In the genomic region with DNA sequence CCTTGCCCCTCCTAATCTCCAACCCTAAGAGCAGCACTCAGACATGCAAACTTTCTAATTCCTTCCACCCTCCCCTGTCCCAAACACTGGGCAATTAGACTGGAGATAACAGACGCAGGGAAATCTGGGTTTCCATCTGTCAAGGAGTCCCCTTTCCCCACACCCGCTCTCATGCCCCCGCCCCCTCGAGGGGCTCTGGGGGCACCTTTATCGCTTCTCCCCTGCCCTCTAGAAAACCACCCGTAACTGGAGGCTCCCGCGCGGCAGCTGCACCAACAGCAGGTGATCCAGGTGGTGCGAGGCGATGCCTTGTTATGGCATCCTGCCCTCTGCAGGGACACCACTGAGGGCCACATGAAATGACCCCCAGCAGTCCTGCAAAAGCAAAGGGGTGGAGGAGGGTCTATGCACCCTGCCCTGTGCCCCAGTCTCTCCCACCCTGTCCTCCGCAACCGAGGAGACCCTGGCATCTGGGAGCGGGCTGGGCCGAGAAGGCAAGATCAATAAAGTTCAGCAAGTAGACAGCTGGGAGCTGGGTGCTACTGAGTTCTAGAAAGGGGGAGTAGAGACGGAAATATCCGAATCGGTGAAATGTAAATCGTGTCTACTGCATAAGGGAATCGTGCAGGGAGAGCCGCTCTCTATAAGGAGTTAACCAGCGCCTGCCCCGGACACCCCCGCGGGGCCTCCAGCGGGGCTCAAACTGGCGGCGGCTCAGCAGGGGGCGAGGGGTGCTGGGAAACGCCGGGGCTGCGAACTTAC, we compare ENCODE assay signal across 12 cellular contexts. TPM values are rescaled to one million over a fixed set of nuclear protein-coding genes. Genes with fewer than 3 reads are reported as not detected.
DNase-seq lines count a peak whose midpoint lies in the region; FAIRE-seq and TF ChIP-seq lines count a peak whose summit lies in the region.
"Had no signal": no experiment of that assay in that cellular context is flagged by ENCODE, and none has a peak within 500 bp of the region (broad histone marks: within the 10 kb centered on the region; RNA-seq: fewer than 3 reads in every experiment).

No MANE protein-coding gene starts in this region.

- H2AK5ac ChIP-seq in mesenchymal stem cell (ENCODE audit: low read length, severe bottlenecking) = no peak overlapping the region

- H2BK15ac ChIP-seq in mesenchymal stem cell (ENCODE audit: low read depth, poor library complexity, severe bottlenecking) = no peak overlapping the region

- WGBS in mesenchymal stem cell = 1% methylated on average over 32 of the region's 32 CpGs
- WGBS in thyroid gland, 2 donors = 1 to 2% methylated on average over 31 to 32 of the region's 32 CpGs
- WGBS in small intestine, 3 donors = 4 to 10% (median 6%) methylated on average over 32 of the region's 32 CpGs

- DNase-seq in activated CD4-positive, alpha-beta memory T cell treated with anti-CD3 and anti-CD28 coated beads for 36 hours = no peak
- DNase-seq in activated CD4-positive, alpha-beta memory T cell treated with anti-CD3 and anti-CD28 coated beads, Interleukin-2, amount 10 ng/mL, durations not matched to agents 7 days and 5 days = no peak
- no peak for DNase-seq in brain microvascular endothelial cell
- no peak for DNase-seq in mesenchymal stem cell
- peak; percentile 40 to 56 for DNase-seq in thyroid gland
- DNase-seq in small intestine = no peak
- DNase-seq in KG1 (lab: John Stamatoyannopoulos, UW) = no peak
- DNase-seq in OCI-M2 (lab: John Stamatoyannopoulos, UW; ENCODE audit: unreplicated experiment) = no peak
- DNase-seq: NCI-H2081 treated with DMSO at 0.1 percent for 48 hours had no signal

- H3K27me3 ChIP-seq in brain microvascular endothelial cell (replicated peaks) = peaks cover 28% of the 10 kb centered on the region
- H3K27me3 ChIP-seq in mesenchymal stem cell (ENCODE audit: control insufficient read depth in 1 of 2, insufficient read depth in 1 of 2, low read length in 2 of 2) = peaks cover 22 to 57% of the 10 kb centered on the region in 2 experiments
- H3K27me3 ChIP-seq in thyroid gland = no peaks in the 10 kb centered on the region
- H3K27me3 ChIP-seq in small intestine (ENCODE audit: control insufficient read depth in 2 of 2, insufficient read depth in 2 of 2, low read length in 2 of 2) = peaks cover 10 to 19% of the 10 kb centered on the region in 2 donors
- H3K27me3 ChIP-seq: BLaER1 had no signal

- H3K36me3 Mint-ChIP-seq in activated CD4-positive, alpha-beta memory T cell treated with anti-CD3 and anti-CD28 coated beads for 36 hours = no peaks in the 10 kb centered on the region
- no peaks in the 10 kb centered on the region for H3K36me3 Mint-ChIP-seq in activated CD4-positive, alpha-beta memory T cell treated with anti-CD3 and anti-CD28 coated beads, Interleukin-2, amount 10 ng/mL, durations not matched to agents 7 days and 5 days (ENCODE audit: low read depth)
- H3K36me3 Mint-ChIP-seq: stimulated activated effector memory CD8-positive, alpha-beta T cell treated with anti-CD3 and anti-CD28 coated beads, Interleukin-12 subunit alpha, Interleukin-12 subunit beta, amount 100 ng/mL, for 72 hours had no signal

- H3K27ac ChIP-seq in brain microvascular endothelial cell = no peak overlapping the region
- no peak overlapping the region for H3K27ac ChIP-seq in mesenchymal stem cell (ENCODE audit: low read length, poor library complexity, severe bottlenecking)
- peak overlapping the region; percentile 80 to 98 (median 94) for H3K27ac ChIP-seq in thyroid gland
- no peak overlapping the region for H3K27ac ChIP-seq in small intestine (ENCODE audit: low read depth in 1 of 2, low read length in 1 of 2)
- H3K27ac ChIP-seq: BLaER1 had no signal

- H3K9me3 Mint-ChIP-seq in activated CD4-positive, alpha-beta memory T cell treated with anti-CD3 and anti-CD28 coated beads for 36 hours = no peaks in the 10 kb centered on the region
- H3K9me3 Mint-ChIP-seq in activated CD4-positive, alpha-beta memory T cell treated with anti-CD3 and anti-CD28 coated beads, Interleukin-2, amount 10 ng/mL, durations not matched to agents 7 days and 5 days = no peaks in the 10 kb centered on the region
- H3K9me3 Mint-ChIP-seq: activated naive CD4-positive, alpha-beta T cell treated with anti-CD3 and anti-CD28 coated beads, Interleukin-2, amount 50 U/mL, for 72 hours had no signal

- no peak for FAIRE-seq in small intestine (lab: Jason Lieb, UNC)

- no peak overlapping the region for H2BK12ac ChIP-seq in mesenchymal stem cell (ENCODE audit: low read length in 2 of 2)

- H3K9me3 ChIP-seq in mesenchymal stem cell (ENCODE audit: control insufficient read depth, low read length) (no peaks in the 10 kb centered on the region), thyroid gland (no peaks in the 10 kb centered on the region), small intestine (ENCODE audit: control insufficient read depth, low read depth) (no peaks in the 10 kb centered on the region)

- no peak overlapping the region for H3K27ac Mint-ChIP-seq in activated CD4-positive, alpha-beta memory T cell treated with anti-CD3 and anti-CD28 coated beads for 36 hours
- H3K27ac Mint-ChIP-seq in activated CD4-positive, alpha-beta memory T cell treated with anti-CD3 and anti-CD28 coated beads, Interleukin-2, amount 10 ng/mL, durations not matched to agents 7 days and 5 days = no peak overlapping the region
- H3K27ac Mint-ChIP-seq: activated naive CD4-positive, alpha-beta T cell treated with anti-CD3 and anti-CD28 coated beads, Interleukin-2, amount 50 U/mL, for 72 hours; stimulated activated effector memory CD8-positive, alpha-beta T cell treated with anti-CD3 and anti-CD28 coated beads, Interleukin-12 subunit alpha, Interleukin-12 subunit beta, amount 100 ng/mL, for 72 hours had no signal

- H3K4ac ChIP-seq in mesenchymal stem cell (ENCODE audit: low read depth in 1 of 2, low read length in 2 of 2) = no peak overlapping the region

- H3K36me3 ChIP-seq in brain microvascular endothelial cell (replicated peaks) (no peaks in the 10 kb centered on the region), mesenchymal stem cell (ENCODE audit: control insufficient read depth in 1 of 2, insufficient read depth in 2 of 2, low read depth in 1 of 2, low read length in 2 of 2) (no peaks in the 10 kb centered on the region), thyroid gland (no peaks in the 10 kb centered on the region), small intestine (ENCODE audit: control insufficient read depth in 2 of 2, insufficient read depth in 2 of 2, low read length in 2 of 2) (no peaks in the 10 kb centered on the region)
- H3K36me3 ChIP-seq: BLaER1 had no signal

- H3K18ac ChIP-seq in mesenchymal stem cell (ENCODE audit: low read depth in 1 of 2, low read length in 2 of 2) = no peak overlapping the region

- POLR2A ChIA-PET in activated CD4-positive, alpha-beta memory T cell treated with anti-CD3 and anti-CD28 coated beads for 36 hours (lab: Charles Lee) = no interaction called here
- POLR2A ChIA-PET in activated CD4-positive, alpha-beta memory T cell treated with anti-CD3 and anti-CD28 coated beads, Interleukin-2, amount 10 ng/mL, durations not matched to agents 7 days and 5 days (lab: Charles Lee) = no interaction called here

- no peak overlapping the region for H2BK120ac ChIP-seq in mesenchymal stem cell (ENCODE audit: low read depth, low read length)

- H3K79me1 ChIP-seq in mesenchymal stem cell (replicated peaks; ENCODE audit: low read length, poor library complexity, severe bottlenecking) = no peaks in the 10 kb centered on the region

- no peak overlapping the region for H2BK5ac ChIP-seq in mesenchymal stem cell (ENCODE audit: low read depth, low read length, poor library complexity, severe bottlenecking)

- H3K4me3 ChIP-seq in brain microvascular endothelial cell (ENCODE audit: low read depth, low read length) (peak overlapping the region; percentile 44), mesenchymal stem cell (ENCODE audit: insufficient read depth in 1 of 2, low read depth in 1 of 2, low read length in 2 of 2) (peak overlapping the region in 1 of 2 experiments; percentile 77), thyroid gland (replicated peaks in 1 of 3) (peak overlapping the region; percentile 37 to 65 (median 63)), small intestine (ENCODE audit: low read depth in 1 of 2, low read length in 2 of 2) (no peak overlapping the region)
- H3K4me3 ChIP-seq: BLaER1 had no signal

- no peak overlapping the region for H3K14ac ChIP-seq in mesenchymal stem cell (ENCODE audit: low read length in 2 of 2)

- no peak overlapping the region for H2AFZ ChIP-seq in mesenchymal stem cell (ENCODE audit: low read depth, low read length)

- peak overlapping the region; percentile 14 for H3K4me3 Mint-ChIP-seq in activated CD4-positive, alpha-beta memory T cell treated with anti-CD3 and anti-CD28 coated beads for 36 hours
- H3K4me3 Mint-ChIP-seq in activated CD4-positive, alpha-beta memory T cell treated with anti-CD3 and anti-CD28 coated beads, Interleukin-2, amount 10 ng/mL, durations not matched to agents 7 days and 5 days = no peak overlapping the region
- H3K4me3 Mint-ChIP-seq: stimulated activated effector memory CD8-positive, alpha-beta T cell treated with anti-CD3 and anti-CD28 coated beads, Interleukin-12 subunit alpha, Interleukin-12 subunit beta, amount 100 ng/mL, for 72 hours had no signal

- TF ChIP-seq CTCF in brain microvascular endothelial cell (IDR thresholded peaks at IDR 0.05; ENCODE audit: low read depth, low read length, missing control alignments) (no peak), thyroid gland (IDR thresholded peaks at IDR 0.05) (peak in 1 of 6 experiments; percentile 4)

- peaks cover 9% of the 10 kb centered on the region for H3K4me1 Mint-ChIP-seq in activated CD4-positive, alpha-beta memory T cell treated with anti-CD3 and anti-CD28 coated beads for 36 hours (ENCODE audit: low read depth)
- H3K4me1 Mint-ChIP-seq in activated CD4-positive, alpha-beta memory T cell treated with anti-CD3 and anti-CD28 coated beads, Interleukin-2, amount 10 ng/mL, durations not matched to agents 7 days and 5 days = peaks cover 10% of the 10 kb centered on the region
- H3K4me1 Mint-ChIP-seq: stimulated activated effector memory CD8-positive, alpha-beta T cell treated with anti-CD3 and anti-CD28 coated beads, Interleukin-12 subunit alpha, Interleukin-12 subunit beta, amount 100 ng/mL, for 72 hours had no signal

- CTCF ChIA-PET in activated CD4-positive, alpha-beta memory T cell treated with anti-CD3 and anti-CD28 coated beads for 36 hours (lab: Charles Lee) = no interaction called here
- CTCF ChIA-PET in activated CD4-positive, alpha-beta memory T cell treated with anti-CD3 and anti-CD28 coated beads, Interleukin-2, amount 10 ng/mL, durations not matched to agents 7 days and 5 days (lab: Charles Lee) = interaction anchor here (2.5 kb wide), 1 partner anchor 15 kb away, joined by 9 read pairs; no protein-coding TSS in a partner anchor

- H3K23ac ChIP-seq in mesenchymal stem cell (ENCODE audit: low read length in 2 of 2) = no peak overlapping the region

- intact Hi-C loops in activated CD4-positive, alpha-beta memory T cell treated with anti-CD3 and anti-CD28 coated beads for 36 hours (cut with micrococcal nuclease) = no loop called here
- intact Hi-C loops in thyroid gland (cut with DNase I) = no loop called here

- H3K27me3 Mint-ChIP-seq in activated CD4-positive, alpha-beta memory T cell treated with anti-CD3 and anti-CD28 coated beads for 36 hours = peaks cover 32% of the 10 kb centered on the region
- H3K27me3 Mint-ChIP-seq in activated CD4-positive, alpha-beta memory T cell treated with anti-CD3 and anti-CD28 coated beads, Interleukin-2, amount 10 ng/mL, durations not matched to agents 7 days and 5 days = peaks cover 41% of the 10 kb centered on the region

- H3K4me2 ChIP-seq in mesenchymal stem cell (ENCODE audit: low read length, poor library complexity, severe bottlenecking) = peak overlapping the region; percentile 87
- H3K4me2 ChIP-seq: BLaER1 had no signal

- TF ChIP-seq POLR2A in thyroid gland (IDR thresholded peaks at IDR 0.05) = no peak

- no peak overlapping the region for H3K9ac ChIP-seq in mesenchymal stem cell (ENCODE audit: low read length)
- H3K9ac ChIP-seq: BLaER1 had no signal

- no peak overlapping the region for H4K8ac ChIP-seq in mesenchymal stem cell (ENCODE audit: low read length)

- in situ Hi-C loops in brain microvascular endothelial cell (cut with HindIII; ENCODE audit: low pct_ligation_motif_present, low sequenced_read_pairs) = no loop called here

- no peak overlapping the region for H4K91ac ChIP-seq in mesenchymal stem cell (ENCODE audit: low read length)

- H3K4me1 ChIP-seq in mesenchymal stem cell (ENCODE audit: control insufficient read depth, insufficient read depth, low read depth, low read length) (peaks cover 22% of the 10 kb centered on the region), thyroid gland (peaks cover 0 to 4% of the 10 kb centered on the region in 2 donors), small intestine (ENCODE audit: control insufficient read depth in 2 of 2, insufficient read depth in 1 of 2, low read depth in 1 of 2, low read length in 1 of 2) (peaks cover 0 to 3% of the 10 kb centered on the region in 2 donors)
- H3K4me1 ChIP-seq: BLaER1 had no signal

RNA-seq across cellular contexts. Expression of a gene that starts 1.6 kb away (rescaled TPM):
- total RNA-seq in activated CD4-positive, alpha-beta memory T cell treated with anti-CD3 and anti-CD28 coated beads for 36 hours = not detected
- total RNA-seq in activated CD4-positive, alpha-beta memory T cell treated with anti-CD3 and anti-CD28 coated beads, Interleukin-2, amount 10 ng/mL, durations not matched to agents 7 days and 5 days = not detected
- not detected for polyA plus RNA-seq in mesenchymal stem cell (2013, experiment 1 of 2)
- polyA plus RNA-seq in mesenchymal stem cell (2013, experiment 2 of 2) = not detected
- total RNA-seq in thyroid gland = 10 to 100 TPM in 3 of 4 donors, 1 to 10 TPM in 1; 5.8 to 16.8 (median 16.0) TPM
- polyA plus RNA-seq in small intestine = not detected
- total RNA-seq: activated naive CD4-positive, alpha-beta T cell treated with anti-CD3 and anti-CD28 coated beads, Interleukin-2, amount 50 U/mL, for 72 hours had no signal

Comparison
In these comparisons a context has a peak if more than half of its experiments do, and no peak if none do; other contexts are left out.
1. DNase-seq: peak in thyroid gland (2 of 2); none in activated CD4-positive, alpha-beta memory T cell treated with anti-CD3 and anti-CD28 coated beads for 36 hours (single experiment), activated CD4-positive, alpha-beta memory T cell treated with anti-CD3 and anti-CD28 coated beads, Interleukin-2, amount 10 ng/mL, durations not matched to agents 7 days and 5 days (single experiment), brain microvascular endothelial cell (single experiment), mesenchymal stem cell (single experiment), small intestine (single experiment), KG1 (single experiment) and OCI-M2 (single experiment).
2. H3K27ac ChIP-seq: peak in thyroid gland (3 of 3); none in brain microvascular endothelial cell (single experiment), mesenchymal stem cell (single experiment) and small intestine (0 of 2).
3. H3K4me3 ChIP-seq: peak in brain microvascular endothelial cell (single experiment) and thyroid gland (3 of 3); none in small intestine (0 of 2).
4. RNA of a gene that starts 1.6 kb away (total RNA-seq): 5.8 to 16.8 TPM in thyroid gland; not detected in activated CD4-positive, alpha-beta memory T cell treated with anti-CD3 and anti-CD28 coated beads for 36 hours and not detected in activated CD4-positive, alpha-beta memory T cell treated with anti-CD3 and anti-CD28 coated beads, Interleukin-2, amount 10 ng/mL, durations not matched to agents 7 days and 5 days; every median in the first group is over 4 times any median in the second.